Comparison of ENCODE assay signal across 7 cellular contexts in the genomic region with DNA sequence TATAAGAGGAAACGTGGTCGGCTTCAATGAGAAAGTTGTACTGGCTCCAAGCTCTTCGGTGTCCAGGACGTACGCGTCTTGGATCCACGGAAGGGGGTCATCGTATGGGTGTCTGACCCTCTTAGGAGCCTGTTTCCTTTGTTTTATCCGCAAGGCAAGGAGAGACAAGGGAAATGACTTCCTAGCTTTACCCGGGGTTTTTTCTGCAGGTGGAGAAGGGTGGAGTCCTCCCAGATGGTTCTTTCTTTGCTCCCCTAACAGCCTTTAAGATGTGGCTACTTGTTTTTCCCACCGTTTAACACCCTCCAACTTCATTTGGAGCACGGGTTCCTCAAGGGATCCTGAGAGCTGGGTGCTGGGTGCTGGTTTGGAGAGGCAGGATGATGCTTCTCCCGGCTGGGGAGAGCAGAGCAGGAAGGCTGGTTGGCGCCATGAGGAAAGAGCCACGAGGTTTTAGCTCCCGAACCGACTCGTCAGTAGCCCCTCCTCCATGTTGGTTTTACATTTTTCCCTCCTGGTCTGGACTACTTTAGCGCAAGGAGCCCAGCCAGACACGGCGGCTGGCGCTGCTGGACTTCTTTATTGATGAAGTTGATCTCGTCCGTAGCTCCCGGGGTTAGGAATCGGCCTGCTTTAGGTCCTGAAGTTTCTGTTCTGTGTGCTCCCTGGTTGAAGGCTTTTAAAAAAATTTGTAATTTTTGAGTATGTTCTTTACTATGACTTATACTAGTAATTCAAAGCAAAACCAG. TPM values are rescaled to one million over a fixed set of nuclear protein-coding genes. Genes with fewer than 3 reads are reported as not detected.
DNase-seq lines count a peak whose midpoint lies in the region; ATAC-seq and TF ChIP-seq lines count a peak whose summit lies in the region.

No MANE protein-coding gene starts in this region.

- H3K4me1 ChIP-seq in RWPE2 (ENCODE audit: insufficient read depth, poor library complexity, severe bottlenecking) (peaks cover 3% of the 10 kb centered on the region), sigmoid colon (peaks cover 0 to 18% (median 13%) of the 10 kb centered on the region in 4 donors)

- in situ Hi-C loops in T47D (cut with HindIII; ENCODE audit: low pct_unique_long_range_greater_than_20kb, low sequenced_read_pairs), result no loop called here

- peaks cover 9% of the 10 kb centered on the region for H3K36me3 ChIP-seq in MG63
- H3K36me3 ChIP-seq in RWPE2 (ENCODE audit: low read depth), result peaks cover 15% of the 10 kb centered on the region; the same call in 1 of the 2 replicates
- H3K36me3 ChIP-seq in sigmoid colon, result no peaks in the 10 kb centered on the region

- TF ChIP-seq CTCF in RWPE2 (IDR thresholded peaks at IDR 0.05; ENCODE audit: poor library complexity, severe bottlenecking), result no peak
- TF ChIP-seq CTCF in sigmoid colon (IDR thresholded peaks at IDR 0.05), result no peak

- no peaks in the 10 kb centered on the region for H3K9me3 ChIP-seq in MG63
- H3K9me3 ChIP-seq in RWPE2 (ENCODE audit: severe bottlenecking), result no peaks in the 10 kb centered on the region
- no peaks in the 10 kb centered on the region for H3K9me3 ChIP-seq in sigmoid colon

- peak overlapping the region; percentile 88 for H3K27ac ChIP-seq in RWPE2 (ENCODE audit: poor library complexity, severe bottlenecking)
- peak overlapping the region; percentile 90 to 94 (median 94) for H3K27ac ChIP-seq in sigmoid colon

- no peaks in the 10 kb centered on the region for H3K27me3 ChIP-seq in MG63
- no peaks in the 10 kb centered on the region for H3K27me3 ChIP-seq in RWPE2 (ENCODE audit: insufficient read depth, poor library complexity, severe bottlenecking)
- H3K27me3 ChIP-seq in sigmoid colon, result no peaks in the 10 kb centered on the region

- peak overlapping the region; percentile 83 for H3K4me3 ChIP-seq in MG63
- peak overlapping the region; percentile 91 for H3K4me3 ChIP-seq in RWPE2 (ENCODE audit: severe bottlenecking)
- peak overlapping the region; percentile 60 to 94 (median 82) for H3K4me3 ChIP-seq in sigmoid colon

- peak; percentile 10 for ATAC-seq in GM21825 (IDR thresholded peaks at IDR 0.05; ENCODE audit: unreplicated experiment)
- ATAC-seq in RWPE2 (ENCODE audit: low read depth), result peak; percentile 62

- WGBS in sigmoid colon, 2 donors, result 1 to 2% methylated on average over 26 of the region's 26 CpGs

- intact Hi-C loops in sigmoid colon (cut with DNase I), result loop anchor here (2.0 to 5.0 kb wide), 4 partner anchors 60 to 198 kb away; a partner anchor contains a TSS

- DNase-seq in GM03348 (ENCODE audit: low spot score), result peak; percentile 83
- peak; percentile 78 for DNase-seq in MG63
- no peak for DNase-seq in RWPE2 (ENCODE audit: low spot score)
- peak; percentile 76 to 90 for DNase-seq in T47D (ENCODE audit: low read depth in 1 of 2, low spot score in 1 of 2)
- peak; percentile 72 for DNase-seq in iPS-NIHi11 (ENCODE audit: low spot score)
- DNase-seq in sigmoid colon, result peak; percentile 71

- TF ChIP-seq EP300 in sigmoid colon (IDR thresholded peaks at IDR 0.05), result no peak

- no peak for TF ChIP-seq POLR2A in sigmoid colon (IDR thresholded peaks at IDR 0.05)

RNA-seq across cellular contexts. Expression of a gene that starts 1.3 kb away (rescaled TPM):
- 75.8 and 130 TPM in 2 replicates for total RNA-seq in MG63 (2014; rRNA removed; shearing (Covaris generic); ENCODE audit: low replicate concordance)
- total RNA-seq in sigmoid colon, result 10 to 100 TPM in 3 of 4 donors, 1 to 10 TPM in 1; 8.3 to 29.3 (median 14.3) TPM
- 10 to 100 TPM; 30.3 to 33.0 (median 31.7) TPM for polyA plus RNA-seq in sigmoid colon
